ENCODE assay signal across 9 cellular contexts in genomic region chr7:128167791-128168666, GRCh38.
A peak's percentile ranks its signal among the peaks of the same experiment; 100 is the strongest.
DNase-seq lines count a peak whose midpoint lies in the region; ATAC-seq and TF ChIP-seq lines count a peak whose summit lies in the region.
"Had no signal": no experiment of that assay in that cellular context is flagged by ENCODE, and none has a peak within 500 bp of the region (broad histone marks: within the 10 kb centered on the region; RNA-seq: fewer than 3 reads in every experiment).

No MANE protein-coding gene starts in this region.

- H3K27me3 Mint-ChIP-seq in activated naive CD4-positive, alpha-beta T cell treated with anti-CD3 and anti-CD28 coated beads, Interleukin-2, amount 10 ng/mL, durations not matched to agents 7 days and 5 days = peaks cover 91% of the 10 kb centered on the region
- H3K27me3 Mint-ChIP-seq in chondrocyte (ENCODE audit: low read depth) = peaks cover 61% of the 10 kb centered on the region
- H3K27me3 Mint-ChIP-seq in naive thymus-derived CD8-positive, alpha-beta T cell = peaks cover 31 to 64% (median 46%) of the 10 kb centered on the region in 5 donors
- peaks cover 89% of the 10 kb centered on the region for H3K27me3 Mint-ChIP-seq in type B pancreatic cell

- CTCF ChIA-PET in activated naive CD4-positive, alpha-beta T cell treated with anti-CD3 and anti-CD28 coated beads, Interleukin-2, amount 10 ng/mL, durations not matched to agents 7 days and 5 days (lab: Charles Lee) = no interaction called here

- ATAC-seq in activated naive CD4-positive, alpha-beta T cell treated with anti-CD3 and anti-CD28 coated beads, Interleukin-2, amount 50 U/mL, for 72 hours = peak; percentile 1 to 8
- peak; percentile 34 to 52 for ATAC-seq in naive thymus-derived CD8-positive, alpha-beta T cell
- ATAC-seq in HG03460 (IDR thresholded peaks at IDR 0.05; ENCODE audit: unreplicated experiment) = no peak

- POLR2A ChIA-PET in naive thymus-derived CD8-positive, alpha-beta T cell (lab: Charles Lee) = no interaction called here

- H3K4me1 Mint-ChIP-seq in activated naive CD4-positive, alpha-beta T cell treated with anti-CD3 and anti-CD28 coated beads, Interleukin-2, amount 10 ng/mL, durations not matched to agents 7 days and 5 days = peaks cover 16% of the 10 kb centered on the region
- peaks cover 13% of the 10 kb centered on the region for H3K4me1 Mint-ChIP-seq in chondrocyte (ENCODE audit: low read depth)
- H3K4me1 Mint-ChIP-seq in naive thymus-derived CD8-positive, alpha-beta T cell = peaks cover 12 to 28% (median 18%) of the 10 kb centered on the region in 4 donors
- H3K4me1 Mint-ChIP-seq in type B pancreatic cell (ENCODE audit: unreplicated experiment) = peaks cover 4% of the 10 kb centered on the region

- H3K4me3 Mint-ChIP-seq in activated naive CD4-positive, alpha-beta T cell treated with anti-CD3 and anti-CD28 coated beads, Interleukin-2, amount 10 ng/mL, durations not matched to agents 7 days and 5 days = no peak overlapping the region
- peak overlapping the region; percentile 49 for H3K4me3 Mint-ChIP-seq in chondrocyte (ENCODE audit: unreplicated experiment)
- peak overlapping the region; percentile 64 to 85 (median 74) for H3K4me3 Mint-ChIP-seq in naive thymus-derived CD8-positive, alpha-beta T cell
- H3K4me3 Mint-ChIP-seq in type B pancreatic cell = peak overlapping the region; percentile 83

- peaks cover 6 to 14% of the 10 kb centered on the region in 2 donors for H3K36me3 Mint-ChIP-seq in activated naive CD4-positive, alpha-beta T cell treated with anti-CD3 and anti-CD28 coated beads, Interleukin-2, amount 50 U/mL, for 72 hours
- H3K36me3 Mint-ChIP-seq in activated naive CD4-positive, alpha-beta T cell treated with anti-CD3 and anti-CD28 coated beads, Interleukin-2, amount 10 ng/mL, durations not matched to agents 7 days and 5 days = no peaks in the 10 kb centered on the region
- peaks cover 3% of the 10 kb centered on the region for H3K36me3 Mint-ChIP-seq in chondrocyte (ENCODE audit: low read depth)
- peaks cover 0 to 2% (median 0%) of the 10 kb centered on the region in 3 donors for H3K36me3 Mint-ChIP-seq in naive thymus-derived CD8-positive, alpha-beta T cell
- no peaks in the 10 kb centered on the region for H3K36me3 Mint-ChIP-seq in type B pancreatic cell

- H3K9me3 Mint-ChIP-seq in activated naive CD4-positive, alpha-beta T cell treated with anti-CD3 and anti-CD28 coated beads, Interleukin-2, amount 50 U/mL, for 72 hours = no peaks in the 10 kb centered on the region
- H3K9me3 Mint-ChIP-seq in activated naive CD4-positive, alpha-beta T cell treated with anti-CD3 and anti-CD28 coated beads, Interleukin-2, amount 10 ng/mL, durations not matched to agents 7 days and 5 days = no peaks in the 10 kb centered on the region
- H3K9me3 Mint-ChIP-seq in chondrocyte (ENCODE audit: low read depth) (no peaks in the 10 kb centered on the region), type B pancreatic cell (no peaks in the 10 kb centered on the region)
- H3K9me3 Mint-ChIP-seq in naive thymus-derived CD8-positive, alpha-beta T cell = peaks cover 0 to 2% (median 0%) of the 10 kb centered on the region in 9 donors

- no peak overlapping the region for H3K27ac Mint-ChIP-seq in activated naive CD4-positive, alpha-beta T cell treated with anti-CD3 and anti-CD28 coated beads, Interleukin-2, amount 50 U/mL, for 72 hours
- H3K27ac Mint-ChIP-seq in activated naive CD4-positive, alpha-beta T cell treated with anti-CD3 and anti-CD28 coated beads, Interleukin-2, amount 10 ng/mL, durations not matched to agents 7 days and 5 days = no peak overlapping the region
- H3K27ac Mint-ChIP-seq in chondrocyte (ENCODE audit: unreplicated experiment) = no peak overlapping the region
- no peak overlapping the region for H3K27ac Mint-ChIP-seq in naive thymus-derived CD8-positive, alpha-beta T cell
- H3K27ac Mint-ChIP-seq in type B pancreatic cell = no peak overlapping the region

- no peak for DNase-seq in activated naive CD4-positive, alpha-beta T cell treated with anti-CD3 and anti-CD28 coated beads, Interleukin-2, amount 50 U/mL, for 72 hours (ENCODE audit: low spot score in 2 of 2)
- DNase-seq in activated naive CD4-positive, alpha-beta T cell treated with anti-CD3 and anti-CD28 coated beads, Interleukin-2, amount 10 ng/mL, durations not matched to agents 7 days and 5 days = no peak
- DNase-seq in chondrocyte (ENCODE audit: low spot score) (no peak), type B pancreatic cell (ENCODE audit: extremely low spot score, unreplicated experiment) (no peak)
- DNase-seq in naive thymus-derived CD8-positive, alpha-beta T cell = peak in 3 of 10 donors; percentile 7 to 25 (median 12)
- DNase-seq in stimulated activated CD4-positive, alpha-beta T cell treated with anti-CD3 and anti-CD28 coated beads, Interleukin-15, amount 100 ng/mL, for 24 hours = no peak
- DNase-seq in activated CD4-positive, alpha-beta T cell treated with anti-CD3 and anti-CD28 coated beads, Interleukin-2, amount 50 U/mL, for 1 hour = no peak
- DNase-seq: Karpas-422 had no signal

- TF ChIP-seq CTCF in chondrocyte (IDR thresholded peaks at IDR 0.05) (no peak), type B pancreatic cell (conservative IDR thresholded peaks at IDR 0.05) (no peak)
